Comparison of ENCODE assay signal across 19 cellular contexts in the genomic region with DNA sequence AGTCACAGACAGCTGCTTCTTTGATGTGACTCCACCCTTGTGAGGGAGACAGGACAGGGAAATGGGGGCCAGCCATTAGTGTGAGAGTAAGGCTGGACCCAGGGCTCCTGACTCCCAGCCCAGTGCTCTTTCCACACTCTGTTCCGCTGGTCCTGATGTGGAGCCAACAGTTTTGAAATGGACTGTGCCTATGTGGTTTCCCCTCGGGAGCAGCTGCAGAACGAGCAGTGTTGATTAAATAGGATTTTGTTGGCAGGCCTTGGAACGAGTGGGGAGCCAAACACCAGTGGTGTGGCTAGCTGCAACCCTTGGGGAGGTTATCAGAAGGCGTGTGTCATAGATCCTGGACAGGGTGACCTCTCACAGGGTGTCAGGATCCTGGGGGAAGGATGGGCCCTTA.
DNase-seq lines count a peak whose midpoint lies in the region; ATAC-seq and TF ChIP-seq lines count a peak whose summit lies in the region.
"Had no signal": no experiment of that assay in that cellular context is flagged by ENCODE, and none has a peak within 500 bp of the region (broad histone marks: within the 10 kb centered on the region; RNA-seq: fewer than 3 reads in every experiment).

No MANE protein-coding gene starts in this region.

- 51 to 57% methylated on average over 5 of the region's 5 CpGs for WGBS in sigmoid colon, 2 donors

- H3K36me3 ChIP-seq in sigmoid colon, result no peaks in the 10 kb centered on the region
- H3K36me3 ChIP-seq in vagina, result no peaks in the 10 kb centered on the region

- no peaks in the 10 kb centered on the region for H3K27me3 ChIP-seq in sigmoid colon
- no peaks in the 10 kb centered on the region for H3K27me3 ChIP-seq in vagina

- peaks cover 15% of the 10 kb centered on the region for H3K27me3 Mint-ChIP-seq in nephron progenitor cell (ENCODE audit: low read depth, poor library complexity)

- ATAC-seq in left lobe of liver, result no peak
- no peak for ATAC-seq in GM21526 (IDR thresholded peaks at IDR 0.05; ENCODE audit: low FRiP score, unreplicated experiment)
- ATAC-seq: activated CD8-positive, alpha-beta T cell treated with anti-CD3 and anti-CD28 coated beads for 36 hours; stimulated activated naive B cell treated with anti-CD40 and anti-IgM and Interleukin-4, amounts not matched to agents 10 μg/mL and 1 μg/mL and 100 μg/mL, for 72 hours had no signal

- H3K4me1 ChIP-seq in sigmoid colon (peaks cover 0 to 51% (median 47%) of the 10 kb centered on the region in 4 donors), vagina (peaks cover 34% of the 10 kb centered on the region)

- TF ChIP-seq POLR2A in sigmoid colon (IDR thresholded peaks at IDR 0.05) (no peak), vagina (IDR thresholded peaks at IDR 0.05) (no peak)

- no peak for TF ChIP-seq CTCF in sigmoid colon (IDR thresholded peaks at IDR 0.05)
- no peak for TF ChIP-seq CTCF in vagina (IDR thresholded peaks at IDR 0.05)
- no peak for TF ChIP-seq CTCF in nephron progenitor cell (IDR thresholded peaks at IDR 0.05)

- intact Hi-C loops in sigmoid colon (cut with DNase I), result no loop called here
- intact Hi-C loops in vagina (cut with DNase I), result no loop called here

- peak; percentile 43 for DNase-seq in activated CD8-positive, alpha-beta memory T cell treated with anti-CD3 and anti-CD28 coated beads for 24 hours
- no peak for DNase-seq in activated CD8-positive, alpha-beta memory T cell treated with anti-CD3 and anti-CD28 coated beads, Interleukin-2, amount 50 U/mL, for 48 hours
- DNase-seq in left lobe of liver (ENCODE audit: low spot score), result peak; percentile 29
- peak; percentile 77 for DNase-seq in sigmoid colon
- peak; percentile 58 to 88 for DNase-seq in vagina (ENCODE audit: extremely low spot score in 2 of 2)
- DNase-seq in activated CD4-positive, CD25-positive, alpha-beta regulatory T cell treated with anti-CD3 and anti-CD28 coated beads, Interleukin-2, amount 50 U/mL, for 72 hours, result no peak
- no peak for DNase-seq in nephron progenitor cell
- DNase-seq: 8988T; activated CD8-positive, alpha-beta T cell treated with anti-CD3 and anti-CD28 coated beads for 36 hours; HCEC 1CT; immature natural killer cell; NCI-H1092 treated with DMSO at 0.1 percent for 48 hours; NCI-H2081; nucleus accumbens; stimulated activated CD4-positive, alpha-beta T cell treated with anti-CD3 and anti-CD28 coated beads, Interleukin-1b, Interleukin-23, amount 100 ng/mL, for 48 hours; stimulated activated naive B cell treated with anti-CD40 and anti-IgM and Interleukin-4, amounts not matched to agents 10 μg/mL and 1 μg/mL and 100 μg/mL, for 72 hours had no signal

- peaks cover 17% of the 10 kb centered on the region for H3K4me1 Mint-ChIP-seq in nephron progenitor cell
- H3K4me1 Mint-ChIP-seq: activated naive CD4-positive, alpha-beta T cell treated with anti-CD3 and anti-CD28 coated beads, Interleukin-2, amount 50 U/mL, for 24 hours; immature natural killer cell had no signal

- H3K9me3 Mint-ChIP-seq in nephron progenitor cell, result no peaks in the 10 kb centered on the region
- H3K9me3 Mint-ChIP-seq: activated CD8-positive, alpha-beta T cell treated with anti-CD3 and anti-CD28 coated beads for 36 hours; activated naive CD4-positive, alpha-beta T cell treated with anti-CD3 and anti-CD28 coated beads, Interleukin-2, amount 50 U/mL, for 24 hours; immature natural killer cell had no signal

- no peaks in the 10 kb centered on the region for H3K36me3 Mint-ChIP-seq in nephron progenitor cell (ENCODE audit: low read depth)
- H3K36me3 Mint-ChIP-seq: activated naive CD4-positive, alpha-beta T cell treated with anti-CD3 and anti-CD28 coated beads, Interleukin-2, amount 50 U/mL, for 24 hours; immature natural killer cell; stimulated activated naive B cell treated with anti-CD40 and anti-IgM and Interleukin-4, amounts not matched to agents 10 μg/mL and 1 μg/mL and 100 μg/mL, for 72 hours had no signal

- TF ChIP-seq EP300 in sigmoid colon (IDR thresholded peaks at IDR 0.05), result no peak

- H3K9me3 ChIP-seq in sigmoid colon, result no peaks in the 10 kb centered on the region
- H3K9me3 ChIP-seq in vagina, result no peaks in the 10 kb centered on the region

- H3K4me3 Mint-ChIP-seq in nephron progenitor cell, result no peak overlapping the region
- H3K4me3 Mint-ChIP-seq: activated CD8-positive, alpha-beta T cell treated with anti-CD3 and anti-CD28 coated beads for 36 hours; activated naive CD4-positive, alpha-beta T cell treated with anti-CD3 and anti-CD28 coated beads, Interleukin-2, amount 50 U/mL, for 24 hours; immature natural killer cell; stimulated activated naive B cell treated with anti-CD40 and anti-IgM and Interleukin-4, amounts not matched to agents 10 μg/mL and 1 μg/mL and 100 μg/mL, for 72 hours had no signal

- no peak overlapping the region for H3K4me3 ChIP-seq in sigmoid colon
- no peak overlapping the region for H3K4me3 ChIP-seq in vagina
- H3K4me3 ChIP-seq: lung had no signal

- no peak overlapping the region for H3K27ac Mint-ChIP-seq in nephron progenitor cell
- H3K27ac Mint-ChIP-seq: activated CD8-positive, alpha-beta T cell treated with anti-CD3 and anti-CD28 coated beads for 36 hours; activated naive CD4-positive, alpha-beta T cell treated with anti-CD3 and anti-CD28 coated beads, Interleukin-2, amount 50 U/mL, for 24 hours; immature natural killer cell; stimulated activated naive B cell treated with anti-CD40 and anti-IgM and Interleukin-4, amounts not matched to agents 10 μg/mL and 1 μg/mL and 100 μg/mL, for 72 hours had no signal

- peak overlapping the region; percentile 66 to 79 (median 78) for H3K27ac ChIP-seq in sigmoid colon
- peak overlapping the region; percentile 60 for H3K27ac ChIP-seq in vagina

Comparison
In these comparisons a context has a peak if more than half of its experiments do, and no peak if none do; other contexts are left out.
1. DNase-seq: peak in activated CD8-positive, alpha-beta memory T cell treated with anti-CD3 and anti-CD28 coated beads for 24 hours (single experiment), left lobe of liver (single experiment), sigmoid colon (single experiment) and vagina (2 of 2); none in activated CD8-positive, alpha-beta memory T cell treated with anti-CD3 and anti-CD28 coated beads, Interleukin-2, amount 50 U/mL, for 48 hours (single experiment), activated CD4-positive, CD25-positive, alpha-beta regulatory T cell treated with anti-CD3 and anti-CD28 coated beads, Interleukin-2, amount 50 U/mL, for 72 hours (single experiment) and nephron progenitor cell (single experiment).